24 cellular contexts compared by ENCODE assay signal in genomic region chr16:24117680-24118079, GRCh38.
"Had no signal": no experiment of that assay in that cellular context is flagged by ENCODE, and none has a peak within 500 bp of the region (broad histone marks: within the 10 kb centered on the region; RNA-seq: fewer than 3 reads in every experiment).

No MANE protein-coding gene starts in this region.

- H3K27ac ChIP-seq: esophagus muscularis mucosa, skin epidermis, thoracic aorta, upper lobe of right lung had no signal

- H3K4me1 ChIP-seq: esophagus muscularis mucosa, upper lobe of right lung had no signal

- H3K9me3 ChIP-seq: esophagus muscularis mucosa, heart right ventricle, mucosa of descending colon, thoracic aorta, upper lobe of right lung had no signal

- DNase-seq: activated CD4-positive, alpha-beta T cell treated with anti-CD3 and anti-CD28 coated beads, Interleukin-2, amount 10 ng/mL, durations not matched to agents 7 days and 5 days; activated CD8-positive, alpha-beta memory T cell treated with anti-CD3 and anti-CD28 coated beads, Interleukin-2, amount 50 U/mL, for 4 hours; activated CD8-positive, alpha-beta T cell treated with anti-CD3 and anti-CD28 coated beads, Interleukin-2, amount 10 ng/mL, durations not matched to agents 7 days and 5 days; activated naive CD4-positive, alpha-beta T cell treated with anti-CD3 and anti-CD28 coated beads for 36 hours; activated naive CD8-positive, alpha-beta T cell treated with anti-CD3 and anti-CD28 coated beads, Interleukin-2, amount 50 U/mL, for 24 hours; activated T-cell treated with anti-CD3 and anti-CD28 coated beads, Interleukin-2, amount 50 U/mL, for 4 hours; aorta; cerebellar nuclear complex; effector CD8-positive, alpha-beta T cell; mucosa of descending colon; naive B cell; stimulated activated CD4-positive, alpha-beta T cell treated with anti-CD3 and anti-CD28 coated beads, Interleukin-15, amount 100 ng/mL, for 24 hours; stimulated activated CD4-positive, alpha-beta T cell treated with anti-CD3 and anti-CD28 coated beads, Interleukin-2, amount 100 ng/mL, for 48 hours; stimulated activated naive CD8-positive, alpha-beta T cell treated with anti-CD3 and anti-CD28 coated beads, Interleukin-15, amount 100 ng/mL, for 72 hours; T1000; upper lobe of right lung had no signal

- H3K4me3 ChIP-seq: esophagus muscularis mucosa, heart right ventricle, mucosa of descending colon, skin epidermis, thoracic aorta, upper lobe of right lung had no signal

- H3K36me3 ChIP-seq: esophagus muscularis mucosa, heart right ventricle, thoracic aorta, upper lobe of right lung had no signal

- FAIRE-seq: endothelial cell of umbilical vein, islet of Langerhans had no signal

- ATAC-seq: activated CD4-positive, CD25-positive, alpha-beta regulatory T cell treated with anti-CD3 and anti-CD28 coated beads, Interleukin-2, amount 50 U/mL, for 24 hours; activated CD8-positive, alpha-beta T cell treated with anti-CD3 and anti-CD28 coated beads, Interleukin-2, amount 10 ng/mL, durations not matched to agents 7 days and 5 days; activated naive CD8-positive, alpha-beta T cell treated with anti-CD3 and anti-CD28 coated beads, Interleukin-2, amount 50 U/mL, for 24 hours; activated T-cell treated with anti-CD3 and anti-CD28 coated beads, Interleukin-2, amount 50 U/mL, for 4 hours; left lobe of liver; mucosa of descending colon; stimulated activated naive CD8-positive, alpha-beta T cell treated with anti-CD3 and anti-CD28 coated beads, Interleukin-15, amount 100 ng/mL, for 72 hours; upper lobe of right lung had no signal

- H3K27me3 ChIP-seq: esophagus muscularis mucosa, upper lobe of right lung had no signal
